ENCODE assay signal across 14 cellular contexts in genomic region chr1:89573410-89573809, GRCh38. TPM values are rescaled to one million over a fixed set of nuclear protein-coding genes. Genes with fewer than 3 reads are reported as not detected.
DNase-seq lines count a peak whose midpoint lies in the region; ATAC-seq and TF ChIP-seq lines count a peak whose summit lies in the region.
"Had no signal": no experiment of that assay in that cellular context is flagged by ENCODE, and none has a peak within 500 bp of the region (broad histone marks: within the 10 kb centered on the region; RNA-seq: fewer than 3 reads in every experiment).

No MANE protein-coding gene starts in this region.

- in situ Hi-C loops in KBM-7 (cut with MboI; ENCODE audit: low pct_unique_long_range_greater_than_20kb, low sequenced_read_pairs): no loop called here

- H3K4me1 Mint-ChIP-seq in activated naive CD8-positive, alpha-beta T cell (ENCODE audit: low read depth): peaks cover 26% of the 10 kb centered on the region
- H3K4me1 Mint-ChIP-seq in activated naive CD8-positive, alpha-beta T cell treated with anti-CD3 and anti-CD28 coated beads, Interleukin-2, amount 50 U/mL, for 24 hours: peaks cover 18% of the 10 kb centered on the region
- peaks cover 24% of the 10 kb centered on the region for H3K4me1 Mint-ChIP-seq in activated T-helper 17 cell treated with anti-CD3 and anti-CD28 coated beads, Interleukin-2, amount 50 U/mL, for 72 hours

- no peaks in the 10 kb centered on the region for H3K9me3 Mint-ChIP-seq in activated naive CD8-positive, alpha-beta T cell (ENCODE audit: low read depth)
- H3K9me3 Mint-ChIP-seq in activated naive CD8-positive, alpha-beta T cell treated with anti-CD3 and anti-CD28 coated beads, Interleukin-2, amount 50 U/mL, for 24 hours: no peaks in the 10 kb centered on the region
- H3K9me3 Mint-ChIP-seq in activated T-helper 17 cell treated with anti-CD3 and anti-CD28 coated beads, Interleukin-2, amount 50 U/mL, for 72 hours: no peaks in the 10 kb centered on the region

- no peak overlapping the region for H3K4me3 ChIP-seq in dorsolateral prefrontal cortex

- intact Hi-C loops in dorsolateral prefrontal cortex (cut with DNase I): no loop called here

- TF ChIP-seq CTCF in dorsolateral prefrontal cortex (IDR thresholded peaks at IDR 0.05 in 54 of 56, conservative IDR thresholded peaks at IDR 0.05 in 2 of 56; ENCODE audit: low read depth in 1 of 56, partially characterized antibody in 56 of 56): no peak

- H3K27ac Mint-ChIP-seq in activated naive CD8-positive, alpha-beta T cell: peak overlapping the region; percentile 46
- no peak overlapping the region for H3K27ac Mint-ChIP-seq in activated naive CD8-positive, alpha-beta T cell treated with anti-CD3 and anti-CD28 coated beads, Interleukin-2, amount 50 U/mL, for 24 hours
- peak overlapping the region; percentile 11 for H3K27ac Mint-ChIP-seq in activated T-helper 17 cell treated with anti-CD3 and anti-CD28 coated beads, Interleukin-2, amount 50 U/mL, for 72 hours
- H3K27ac Mint-ChIP-seq: CD8-positive, alpha-beta memory T cell had no signal

- H3K27me3 ChIP-seq in dorsolateral prefrontal cortex: no peaks in the 10 kb centered on the region

- no peak for DNase-seq in activated naive CD8-positive, alpha-beta T cell treated with anti-CD3 and anti-CD28 coated beads, Interleukin-2, amount 50 U/mL, for 24 hours
- DNase-seq in dorsolateral prefrontal cortex: no peak
- no peak for DNase-seq in KBM-7
- DNase-seq: Caco-2; CD8-positive, alpha-beta memory T cell; DND-41; GDM1 had no signal

- no peak overlapping the region for H3K4me3 Mint-ChIP-seq in activated naive CD8-positive, alpha-beta T cell
- H3K4me3 Mint-ChIP-seq in activated naive CD8-positive, alpha-beta T cell treated with anti-CD3 and anti-CD28 coated beads, Interleukin-2, amount 50 U/mL, for 24 hours: no peak overlapping the region
- no peak overlapping the region for H3K4me3 Mint-ChIP-seq in activated T-helper 17 cell treated with anti-CD3 and anti-CD28 coated beads, Interleukin-2, amount 50 U/mL, for 72 hours
- H3K4me3 Mint-ChIP-seq: CD14-positive monocyte; CD8-positive, alpha-beta memory T cell had no signal

- H3K27me3 Mint-ChIP-seq in activated naive CD8-positive, alpha-beta T cell: no peaks in the 10 kb centered on the region
- H3K27me3 Mint-ChIP-seq in activated naive CD8-positive, alpha-beta T cell treated with anti-CD3 and anti-CD28 coated beads, Interleukin-2, amount 50 U/mL, for 24 hours: no peaks in the 10 kb centered on the region
- no peaks in the 10 kb centered on the region for H3K27me3 Mint-ChIP-seq in activated T-helper 17 cell treated with anti-CD3 and anti-CD28 coated beads, Interleukin-2, amount 50 U/mL, for 72 hours
- H3K27me3 Mint-ChIP-seq: CD8-positive, alpha-beta memory T cell had no signal

- H3K36me3 Mint-ChIP-seq in activated naive CD8-positive, alpha-beta T cell: peaks cover 51% of the 10 kb centered on the region
- H3K36me3 Mint-ChIP-seq in activated naive CD8-positive, alpha-beta T cell treated with anti-CD3 and anti-CD28 coated beads, Interleukin-2, amount 50 U/mL, for 24 hours (ENCODE audit: low read depth): peaks cover 72% of the 10 kb centered on the region
- H3K36me3 Mint-ChIP-seq in activated T-helper 17 cell treated with anti-CD3 and anti-CD28 coated beads, Interleukin-2, amount 50 U/mL, for 72 hours (ENCODE audit: low read depth): peaks cover 88% of the 10 kb centered on the region

- H3K27ac ChIP-seq in dorsolateral prefrontal cortex (peak overlapping the region in 48 of 59 donors; percentile 14 to 84 (median 72)), temporal lobe (ENCODE audit: low read depth, low read length) (peak overlapping the region; percentile 30)
- H3K27ac ChIP-seq: HL-60 had no signal

- ATAC-seq in activated naive CD8-positive, alpha-beta T cell treated with anti-CD3 and anti-CD28 coated beads, Interleukin-2, amount 50 U/mL, for 24 hours: no peak
- ATAC-seq in activated T-helper 17 cell treated with anti-CD3 and anti-CD28 coated beads, Interleukin-2, amount 50 U/mL, for 72 hours (replicated peaks): no peak
- ATAC-seq in GM18502 (IDR thresholded peaks at IDR 0.05; ENCODE audit: poor library complexity, unreplicated experiment): no peak
- ATAC-seq: HCT116 had no signal

RNA-seq across cellular contexts. Expression of gene LRRC8B, which starts 48.8 kb away (rescaled TPM):
- total RNA-seq in activated T-helper 17 cell treated with anti-CD3 and anti-CD28 coated beads, Interleukin-2, amount 50 U/mL, for 72 hours: 10 to 100 TPM; 16.3 to 45.8 TPM
- 100 to 1,000 TPM in 21 of 120 experiments, 10 to 100 TPM in 99; 38.4 to 137 (median 85.9) TPM for total RNA-seq in dorsolateral prefrontal cortex
- 35.4 TPM for total RNA-seq in temporal lobe

RNA-seq across cellular contexts. Expression of gene LRRC8C, which starts 59.5 kb away (rescaled TPM):
- 10 to 100 TPM; 27.7 to 50.4 TPM for total RNA-seq in activated T-helper 17 cell treated with anti-CD3 and anti-CD28 coated beads, Interleukin-2, amount 50 U/mL, for 72 hours
- total RNA-seq in dorsolateral prefrontal cortex (10 to 100 TPM; 10.3 to 21.7 (median 16.1) TPM), temporal lobe (7.6 TPM)
